Comparison of ENCODE assay signal across 21 cellular contexts in the genomic region with DNA sequence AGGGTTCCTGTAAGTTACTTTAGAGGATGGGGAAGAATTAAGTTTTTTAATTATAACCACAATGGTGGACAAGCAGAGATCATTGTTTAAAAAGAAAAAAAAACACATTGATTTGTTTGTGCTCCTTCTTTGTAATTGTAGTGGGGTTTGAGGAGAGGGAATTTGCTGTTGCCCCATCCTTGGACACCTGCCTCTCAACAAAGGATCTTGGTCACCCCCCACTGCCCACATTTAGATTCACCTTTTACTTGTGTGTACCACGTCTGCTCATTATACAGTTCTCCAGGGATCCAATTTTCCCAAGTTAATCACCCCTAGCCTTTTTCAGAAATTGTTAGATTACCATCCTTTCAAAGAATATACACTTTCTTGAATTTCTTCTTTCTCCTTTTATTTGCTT. TPM values are rescaled to one million over a fixed set of nuclear protein-coding genes. Genes with fewer than 3 reads are reported as not detected.
DNase-seq lines count a peak whose midpoint lies in the region; ATAC-seq, FAIRE-seq and TF ChIP-seq lines count a peak whose summit lies in the region.
"Had no signal": no experiment of that assay in that cellular context is flagged by ENCODE, and none has a peak within 500 bp of the region (broad histone marks: within the 10 kb centered on the region; RNA-seq: fewer than 3 reads in every experiment).

No MANE protein-coding gene starts in this region.

- intact Hi-C loops in CD4-positive, alpha-beta T cell (cut with DNase I, micrococcal nuclease): no loop called here

- no peak overlapping the region for H3K4me3 Mint-ChIP-seq in neural crest cell
- no peak overlapping the region for H3K4me3 Mint-ChIP-seq in CD4-positive, alpha-beta T cell
- H3K4me3 Mint-ChIP-seq: CD4-positive, alpha-beta memory T cell; T-helper 17 cell had no signal

- H3K36me3 Mint-ChIP-seq in neural crest cell (ENCODE audit: low read depth): peaks cover 5% of the 10 kb centered on the region
- no peaks in the 10 kb centered on the region for H3K36me3 Mint-ChIP-seq in CD4-positive, alpha-beta T cell (ENCODE audit: low read depth)

- no peak overlapping the region for H3K27ac ChIP-seq in CD4-positive, alpha-beta T cell (ENCODE audit: low read depth, low read length)

- no peak for FAIRE-seq in D721Med (lab: Jason Lieb, UNC)
- FAIRE-seq: GM12891 had no signal

- no peaks in the 10 kb centered on the region for H3K27me3 Mint-ChIP-seq in neural crest cell (ENCODE audit: low read depth)
- no peaks in the 10 kb centered on the region for H3K27me3 Mint-ChIP-seq in CD4-positive, alpha-beta T cell
- H3K27me3 Mint-ChIP-seq: CD4-positive, alpha-beta memory T cell; T-helper 17 cell had no signal

- H3K9me3 ChIP-seq in CD4-positive, alpha-beta T cell (ENCODE audit: control insufficient read depth, low read length): no peaks in the 10 kb centered on the region
- H3K9me3 ChIP-seq: BE2C, HAP-1 had no signal

- H3K27ac Mint-ChIP-seq in neural crest cell (ENCODE audit: unreplicated experiment): peak overlapping the region; percentile 13
- no peak overlapping the region for H3K27ac Mint-ChIP-seq in CD4-positive, alpha-beta T cell
- H3K27ac Mint-ChIP-seq: CD4-positive, alpha-beta memory T cell; T-helper 17 cell had no signal

- POLR2A ChIA-PET in CD4-positive, alpha-beta T cell (lab: Charles Lee): no interaction called here

- H3K4me1 Mint-ChIP-seq in neural crest cell: peaks cover 41% of the 10 kb centered on the region
- H3K4me1 Mint-ChIP-seq in CD4-positive, alpha-beta T cell (ENCODE audit: low read depth): no peaks in the 10 kb centered on the region

- no peaks in the 10 kb centered on the region for H3K27me3 ChIP-seq in CD4-positive, alpha-beta T cell (ENCODE audit: control insufficient read depth, insufficient read depth, low read length)
- H3K27me3 ChIP-seq: BE2C had no signal

- ATAC-seq in stimulated activated naive CD8-positive, alpha-beta T cell treated with anti-CD3 and anti-CD28 coated beads, Interleukin-15, Interleukin-2, amounts not matched to agents 100 U/mL and 50 U/mL, for 24 hours: no peak
- no peak for ATAC-seq in CD4-positive, alpha-beta T cell (ENCODE audit: poor library complexity)
- ATAC-seq: T-helper 17 cell had no signal

- H3K9me3 Mint-ChIP-seq in neural crest cell: no peaks in the 10 kb centered on the region
- H3K9me3 Mint-ChIP-seq in CD4-positive, alpha-beta T cell: no peaks in the 10 kb centered on the region
- H3K9me3 Mint-ChIP-seq: CD4-positive, alpha-beta memory T cell had no signal

- no peak for TF ChIP-seq CTCF in neural crest cell (conservative IDR thresholded peaks at IDR 0.05)
- TF ChIP-seq CTCF in D721Med (IDR thresholded peaks at IDR 0.05; ENCODE audit: insufficient read depth, missing control alignments): no peak
- TF ChIP-seq CTCF in CD4-positive, alpha-beta T cell (IDR thresholded peaks at IDR 0.05): no peak

- CTCF ChIA-PET in CD4-positive, alpha-beta T cell (lab: Charles Lee): interaction anchor here (0.6 kb wide), 1 partner anchor 1040 kb away, joined by 3 read pairs; no protein-coding TSS in a partner anchor

- DNase-seq in NCI-H1105 treated with DMSO at 0.1 percent for 48 hours (lab: John Stamatoyannopoulos, UW) (peak; percentile 68), NCI-H1105 (lab: John Stamatoyannopoulos, UW) (no peak), NCI-H146 treated with DMSO at 0.1 percent for 48 hours (lab: John Stamatoyannopoulos, UW; ENCODE audit: unreplicated experiment) (peak; percentile 98), NCI-H774 (lab: John Stamatoyannopoulos, UW) (peak; percentile 11), neural crest cell (ENCODE audit: low read depth, low spot score) (no peak), D721Med (ENCODE audit: insufficient read length, low spot score) (no peak)
- DNase-seq in stimulated activated naive CD8-positive, alpha-beta T cell treated with anti-CD3 and anti-CD28 coated beads, Interleukin-15, Interleukin-2, amounts not matched to agents 100 U/mL and 50 U/mL, for 24 hours: no peak
- DNase-seq in CD4-positive, alpha-beta T cell: no peak
- DNase-seq: 8988T; BE2C; CD4-positive, alpha-beta memory T cell; DMS 273 treated with DMSO at 0.1 percent for 48 hours; GF-D8; NCI-H1048; NCI-H2171; NCI-H510A treated with DMSO at 0.1 percent for 48 hours; NK-92 treated with Interleukin-12 subunit alpha and Interleukin-12 subunit beta, amount 100 ng/mL, for 24 hours; SHP77 treated with DMSO at 0.1 percent for 48 hours; T-helper 17 cell had no signal

RNA-seq across cellular contexts. Expression of a gene that starts 53.0 kb away (rescaled TPM):
- total RNA-seq in neural crest cell: 24.9 and 26.3 TPM in 2 replicates
- total RNA-seq in CD4-positive, alpha-beta T cell: 1 to 10 TPM; 6.5 to 7.5 TPM

RNA-seq across cellular contexts. Expression of a gene that starts 53.2 kb away (rescaled TPM):
- total RNA-seq in neural crest cell: 2.3 and 2.6 TPM in 2 replicates
- under 1 TPM in 1 of 2 experiments, not detected in 1; 0.11 TPM for total RNA-seq in CD4-positive, alpha-beta T cell

Comparison
In these comparisons a context has a peak if more than half of its experiments do, and no peak if none do; other contexts are left out.
1. DNase-seq: peak in NCI-H1105 treated with DMSO at 0.1 percent for 48 hours (single experiment), NCI-H146 treated with DMSO at 0.1 percent for 48 hours (single experiment) and NCI-H774 (single experiment); none in NCI-H1105 (single experiment), neural crest cell (single experiment), stimulated activated naive CD8-positive, alpha-beta T cell treated with anti-CD3 and anti-CD28 coated beads, Interleukin-15, Interleukin-2, amounts not matched to agents 100 U/mL and 50 U/mL, for 24 hours (single experiment), D721Med (single experiment) and CD4-positive, alpha-beta T cell (0 of 10).